In the genomic region with DNA sequence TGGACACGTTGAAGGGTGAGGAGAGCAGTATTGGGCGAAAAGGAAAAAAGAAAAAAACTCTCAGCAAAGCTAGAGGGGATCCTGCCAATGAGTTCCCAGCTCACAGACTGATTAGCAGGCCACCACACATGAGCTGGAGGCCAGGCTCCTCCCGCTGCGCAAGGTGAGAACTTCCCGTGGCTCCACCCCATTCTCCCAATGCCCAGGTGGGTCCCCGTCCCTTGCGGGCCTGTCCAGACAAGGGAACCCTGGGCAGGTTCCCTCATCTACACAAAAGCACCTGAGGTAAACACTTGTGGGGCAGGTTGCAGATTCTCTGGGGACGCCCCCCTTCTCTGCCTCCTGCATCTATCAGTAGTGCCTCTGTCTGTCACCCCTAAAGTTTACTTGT, we compare ENCODE assay signal across 23 cellular contexts. TPM values are rescaled to one million over a fixed set of nuclear protein-coding genes. Genes with fewer than 3 reads are reported as not detected.
"Had no signal": no experiment of that assay in that cellular context is flagged by ENCODE, and none has a peak within 500 bp of the region (broad histone marks: within the 10 kb centered on the region; RNA-seq: fewer than 3 reads in every experiment).

No MANE protein-coding gene starts in this region.

- H3K36me3 ChIP-seq: ovary had no signal

- H3K27ac ChIP-seq: dorsolateral prefrontal cortex, epithelial cell of prostate, esophagus muscularis mucosa, gastrocnemius medialis, ovary, right atrium auricular region, sigmoid colon, skin epidermis, stomach, thoracic aorta had no signal

- H3K27me3 Mint-ChIP-seq: naive thymus-derived CD4-positive, alpha-beta T cell had no signal

- H3K4me3 Mint-ChIP-seq: mesothelial cell of epicardium; naive thymus-derived CD4-positive, alpha-beta T cell; neural crest cell had no signal

- ATAC-seq: gastrocnemius medialis; naive thymus-derived CD4-positive, alpha-beta T cell had no signal

- H3K4me1 ChIP-seq: gastrocnemius medialis, sigmoid colon had no signal

- H3K27ac Mint-ChIP-seq: mesothelial cell of epicardium had no signal

- H3K4me3 ChIP-seq: dorsolateral prefrontal cortex, esophagus muscularis mucosa, gastrocnemius medialis, ovary, right atrium auricular region, sigmoid colon, skin epidermis, stomach, thoracic aorta had no signal

- DNase-seq: caudate nucleus; cortex of kidney; dorsolateral prefrontal cortex; effector memory CD4-positive, alpha-beta T cell; gastrocnemius medialis; naive thymus-derived CD4-positive, alpha-beta T cell; nucleus accumbens; sigmoid colon; stimulated activated CD4-positive, alpha-beta T cell treated with anti-CD3 and anti-CD28 coated beads, Interleukin-12 subunit alpha, Interleukin-12 subunit beta, amount 100 ng/mL, for 4 hours; stimulated activated naive CD4-positive, alpha-beta T cell; stomach; substantia nigra; trophoblast cell had no signal

- H3K9me3 ChIP-seq: gastrocnemius medialis, ovary had no signal

- H3K27me3 ChIP-seq: dorsolateral prefrontal cortex, esophagus muscularis mucosa, gastrocnemius medialis, ovary, right atrium auricular region, sigmoid colon, stomach had no signal

- H3K4me1 Mint-ChIP-seq: mesothelial cell of epicardium; naive thymus-derived CD4-positive, alpha-beta T cell had no signal

RNA-seq across cellular contexts. Expression of a gene that starts 59.6 kb away (rescaled TPM):
- total RNA-seq: fibroblast of villous mesenchyme; gastrocnemius medialis; kidney epithelial cell; naive thymus-derived CD4-positive, alpha-beta T cell had no signal
- polyA plus RNA-seq: naive thymus-derived CD4-positive, alpha-beta T cell had no signal
